Comparison of ENCODE assay signal across 7 cellular contexts in genomic region chr7:102279537-102280400, GRCh38. TPM values are rescaled to one million over a fixed set of nuclear protein-coding genes. Genes with fewer than 3 reads are reported as not detected.
DNase-seq lines count a peak whose midpoint lies in the region; TF ChIP-seq lines count a peak whose summit lies in the region.

No MANE protein-coding gene starts in this region.

- H2BK5ac ChIP-seq in mesendoderm (ENCODE audit: low read length), result no peak overlapping the region

- H3K9ac ChIP-seq in mesendoderm (ENCODE audit: low read length), result no peak overlapping the region

- no peak overlapping the region for H4K5ac ChIP-seq in mesendoderm (ENCODE audit: low read length)

- H3K36me3 ChIP-seq in mesendoderm (ENCODE audit: control insufficient read depth, insufficient read depth, low read length), result no peaks in the 10 kb centered on the region

- peak overlapping the region; percentile 60 for H3K56ac ChIP-seq in mesendoderm (ENCODE audit: low read length)

- POLR2A ChIA-PET in activated CD4-positive, alpha-beta T cell treated with anti-CD3 and anti-CD28 coated beads, Interleukin-2, amount 10 ng/mL, durations not matched to agents 7 days and 5 days (lab: Charles Lee), result no interaction called here

- H3K18ac ChIP-seq in mesendoderm (ENCODE audit: low read length), result no peak overlapping the region

- no peaks in the 10 kb centered on the region for H3K36me3 Mint-ChIP-seq in HFFc6 (ENCODE audit: low read depth)
- no peaks in the 10 kb centered on the region for H3K36me3 Mint-ChIP-seq in activated CD4-positive, alpha-beta T cell treated with anti-CD3 and anti-CD28 coated beads, Interleukin-2, amount 10 ng/mL, durations not matched to agents 7 days and 5 days (ENCODE audit: low read depth)

- peak; percentile 22 for DNase-seq in HFFc6
- DNase-seq in NCI-H2196 treated with DMSO at 0.1 percent for 48 hours (lab: John Stamatoyannopoulos, UW; ENCODE audit: unreplicated experiment), result peak; percentile 30
- DNase-seq in activated CD4-positive, alpha-beta T cell treated with anti-CD3 and anti-CD28 coated beads, Interleukin-2, amount 10 ng/mL, durations not matched to agents 7 days and 5 days, result peak; percentile 65
- peak; percentile 25 to 65 for DNase-seq in dermis microvascular lymphatic vessel endothelial cell (ENCODE audit: low read depth in 2 of 2)
- peak; percentile 81 for DNase-seq in mesendoderm
- DNase-seq in superior temporal gyrus (ENCODE audit: extremely low spot score), result peak; percentile 62

- H2AK5ac ChIP-seq in mesendoderm (ENCODE audit: low read length), result no peak overlapping the region

- no peaks in the 10 kb centered on the region for H3K4me1 Mint-ChIP-seq in HFFc6 (ENCODE audit: low read depth)
- peaks cover 7% of the 10 kb centered on the region for H3K4me1 Mint-ChIP-seq in activated CD4-positive, alpha-beta T cell treated with anti-CD3 and anti-CD28 coated beads, Interleukin-2, amount 10 ng/mL, durations not matched to agents 7 days and 5 days

- H3K9me3 Mint-ChIP-seq in HFFc6, result no peaks in the 10 kb centered on the region
- no peaks in the 10 kb centered on the region for H3K9me3 Mint-ChIP-seq in activated CD4-positive, alpha-beta T cell treated with anti-CD3 and anti-CD28 coated beads, Interleukin-2, amount 10 ng/mL, durations not matched to agents 7 days and 5 days

- no peak overlapping the region for H3K4me3 ChIP-seq in mesendoderm (ENCODE audit: low read length)

- H3K4me1 ChIP-seq in mesendoderm (ENCODE audit: control insufficient read depth, low read depth, low read length), result no peaks in the 10 kb centered on the region

- no peak overlapping the region for H2BK120ac ChIP-seq in mesendoderm (ENCODE audit: low read depth, low read length)

- H3K27ac ChIP-seq in mesendoderm (ENCODE audit: low read depth, low read length), result no peak overlapping the region

- H3K27me3 Mint-ChIP-seq in HFFc6 (ENCODE audit: insufficient read depth), result no peaks in the 10 kb centered on the region; the same call in 1 of the 2 replicates
- H3K27me3 Mint-ChIP-seq in activated CD4-positive, alpha-beta T cell treated with anti-CD3 and anti-CD28 coated beads, Interleukin-2, amount 10 ng/mL, durations not matched to agents 7 days and 5 days, result peaks cover 4% of the 10 kb centered on the region

- H3K79me2 ChIP-seq in mesendoderm (ENCODE audit: control insufficient read depth, insufficient read depth, low read length), result no peaks in the 10 kb centered on the region

- H3K27me3 ChIP-seq in mesendoderm (ENCODE audit: insufficient read depth, low read length, poor library complexity), result no peaks in the 10 kb centered on the region

- CTCF ChIA-PET in activated CD4-positive, alpha-beta T cell treated with anti-CD3 and anti-CD28 coated beads, Interleukin-2, amount 10 ng/mL, durations not matched to agents 7 days and 5 days (lab: Charles Lee), result interaction anchor here (0.6 to 2.7 kb wide), 5 partner anchors 11 to 125 kb away, joined by 3 to 15 read pairs (median 4); no protein-coding TSS in a partner anchor

- no peak overlapping the region for H3K23ac ChIP-seq in mesendoderm (ENCODE audit: low read length)

- TF ChIP-seq CTCF in GM12872 (IDR thresholded peaks at IDR 0.05; ENCODE audit: insufficient read depth, low read depth, low read length) (peak; percentile 94), HFFc6 (IDR thresholded peaks at IDR 0.05) (peak; percentile 91)

- no peak overlapping the region for H3K4ac ChIP-seq in mesendoderm (ENCODE audit: low read depth, low read length)

- no peak overlapping the region for H2BK15ac ChIP-seq in mesendoderm (replicated peaks; ENCODE audit: low read depth)

- no peak overlapping the region for H4K8ac ChIP-seq in mesendoderm (ENCODE audit: low read depth, low read length)

- H3K27ac Mint-ChIP-seq in HFFc6, result no peak overlapping the region
- H3K27ac Mint-ChIP-seq in activated CD4-positive, alpha-beta T cell treated with anti-CD3 and anti-CD28 coated beads, Interleukin-2, amount 10 ng/mL, durations not matched to agents 7 days and 5 days, result no peak overlapping the region

- no CpG with 5 or more reads among the region's 23 CpGs for WGBS in mesendoderm (ENCODE audit: extremely low coverage, insufficient coverage, low lambda C conversion rate)

- no peaks in the 10 kb centered on the region for H3K79me1 ChIP-seq in mesendoderm (ENCODE audit: low read length)

- no peak overlapping the region for H3K4me2 ChIP-seq in mesendoderm (ENCODE audit: low read length)

- no peak overlapping the region for H3K4me3 Mint-ChIP-seq in HFFc6
- no peak overlapping the region for H3K4me3 Mint-ChIP-seq in activated CD4-positive, alpha-beta T cell treated with anti-CD3 and anti-CD28 coated beads, Interleukin-2, amount 10 ng/mL, durations not matched to agents 7 days and 5 days

RNA-seq across cellular contexts. Expression of gene SH2B2, which starts 6.9 kb away (rescaled TPM):
- 1 to 10 TPM; 1.2 to 3.2 (median 1.6) TPM for total RNA-seq in HFFc6 (2021; fragmentation: NEBNext Ultra II Directional; extraction: Animal tissue kit (Norgen Biotek cat#: 25700))
- under 1 TPM; 0.12 to 0.50 TPM for total RNA-seq in activated CD4-positive, alpha-beta T cell treated with anti-CD3 and anti-CD28 coated beads, Interleukin-2, amount 10 ng/mL, durations not matched to agents 7 days and 5 days
- total RNA-seq in dermis microvascular lymphatic vessel endothelial cell, result 0.51 and 0.76 TPM in 2 replicates
- polyA plus RNA-seq in mesendoderm (2013, experiment 1 of 2), result 3.1 TPM
- 3.2 TPM for polyA plus RNA-seq in mesendoderm (2013, experiment 2 of 2)

Comparison
In these comparisons a context has a peak if more than half of its experiments do, and no peak if none do; other contexts are left out.
1. DNase-seq: peak in every context shown above with its lines; median percentile 81 in mesendoderm; 65 in activated CD4-positive, alpha-beta T cell treated with anti-CD3 and anti-CD28 coated beads, Interleukin-2, amount 10 ng/mL, durations not matched to agents 7 days and 5 days; 62 in superior temporal gyrus; 45 in dermis microvascular lymphatic vessel endothelial cell; 30 in NCI-H2196 treated with DMSO at 0.1 percent for 48 hours; 22 in HFFc6.